Comparison of ENCODE assay signal across 22 cellular contexts in the genomic region with DNA sequence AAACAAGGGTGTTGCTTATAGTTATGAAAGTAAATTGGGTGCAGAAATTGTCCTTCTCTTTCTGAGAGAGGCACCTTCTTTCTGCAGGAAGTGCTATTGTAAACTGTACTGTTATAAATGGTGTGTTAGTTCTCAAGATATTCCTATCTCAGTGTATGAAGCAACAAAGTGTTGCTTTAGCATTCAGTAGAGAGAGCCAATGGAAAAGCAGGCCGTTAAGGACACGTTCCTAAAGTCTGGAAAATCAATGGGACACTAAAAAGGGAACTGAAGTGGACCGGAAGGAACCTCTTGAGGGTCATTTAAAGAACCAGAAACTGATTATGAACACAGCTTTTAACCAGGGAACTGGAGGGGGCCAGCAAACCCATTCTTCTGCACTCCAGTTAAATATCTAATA.
DNase-seq lines count a peak whose midpoint lies in the region; ATAC-seq and TF ChIP-seq lines count a peak whose summit lies in the region.
"Had no signal": no experiment of that assay in that cellular context is flagged by ENCODE, and none has a peak within 500 bp of the region (broad histone marks: within the 10 kb centered on the region; RNA-seq: fewer than 3 reads in every experiment).

No MANE protein-coding gene starts in this region.

- H3K14ac ChIP-seq in mesenchymal stem cell (ENCODE audit: low read length in 2 of 2), result no peak overlapping the region

- no peaks in the 10 kb centered on the region for H4K20me1 ChIP-seq in smooth muscle cell (ENCODE audit: low read depth)
- H4K20me1 ChIP-seq: BLaER1 treated with 17β-estradiol and CSF1 and Interleukin-3, amounts not matched to agents 10 nM and 100 nM had no signal

- ATAC-seq in right cardiac atrium (peak; percentile 49 to 64), Right ventricle myocardium superior (ENCODE audit: poor library complexity) (no peak), GM19452 (IDR thresholded peaks at IDR 0.05; ENCODE audit: unreplicated experiment) (no peak)
- ATAC-seq: CD8-positive, alpha-beta T cell; Right ventricle myocardium inferior had no signal

- H3K4me1 ChIP-seq in right cardiac atrium (ENCODE audit: control insufficient read depth, insufficient read depth, low read length) (peaks cover 2% of the 10 kb centered on the region), mesenchymal stem cell (ENCODE audit: control insufficient read depth, insufficient read depth, low read depth, low read length) (peaks cover 2% of the 10 kb centered on the region), smooth muscle cell (ENCODE audit: low read depth) (peaks cover 18% of the 10 kb centered on the region)
- H3K4me1 ChIP-seq: BLaER1 treated with 17β-estradiol and CSF1 and Interleukin-3, amounts not matched to agents 10 nM and 100 nM; HAP-1; Peyer's patch had no signal

- no peak overlapping the region for H2BK120ac ChIP-seq in mesenchymal stem cell (ENCODE audit: low read depth, low read length)

- H2AFZ ChIP-seq in mesenchymal stem cell (ENCODE audit: low read depth, low read length) (no peak overlapping the region), smooth muscle cell (ENCODE audit: low read depth) (peak overlapping the region; percentile 69)
- H2AFZ ChIP-seq: GM23248 had no signal

- intact Hi-C loops in right cardiac atrium (cut with DNase I), result no loop called here
- intact Hi-C loops in Right ventricle myocardium superior (cut with DNase I), result no loop called here

- no peak overlapping the region for H2BK5ac ChIP-seq in mesenchymal stem cell (ENCODE audit: low read depth, low read length, poor library complexity, severe bottlenecking)

- H3K9ac ChIP-seq in mesenchymal stem cell (ENCODE audit: low read length), result no peak overlapping the region
- no peak overlapping the region for H3K9ac ChIP-seq in smooth muscle cell (ENCODE audit: low read depth)
- H3K9ac ChIP-seq: BLaER1 treated with 17β-estradiol and CSF1 and Interleukin-3, amounts not matched to agents 10 nM and 100 nM; GM23248 had no signal

- H3K9me3 ChIP-seq in right cardiac atrium (ENCODE audit: control insufficient read depth, low read length) (no peaks in the 10 kb centered on the region), mesenchymal stem cell (ENCODE audit: control insufficient read depth, low read length) (no peaks in the 10 kb centered on the region), smooth muscle cell (replicated peaks; ENCODE audit: low read depth) (no peaks in the 10 kb centered on the region)
- H3K9me3 ChIP-seq: BLaER1 treated with 17β-estradiol and CSF1 and Interleukin-3, amounts not matched to agents 10 nM and 100 nM; HAP-1; Peyer's patch had no signal

- H3K4ac ChIP-seq in mesenchymal stem cell (ENCODE audit: low read depth in 1 of 2, low read length in 2 of 2), result no peak overlapping the region

- WGBS in right cardiac atrium, result 35% methylated on average over 3 of the region's 3 CpGs
- WGBS in mesenchymal stem cell, result 27% methylated on average over 3 of the region's 3 CpGs
- WGBS in smooth muscle cell (ENCODE audit: low lambda C conversion rate), result 62% methylated on average over 3 of the region's 3 CpGs

- H3K27ac ChIP-seq in right cardiac atrium (ENCODE audit: low read length) (no peak overlapping the region), brain microvascular endothelial cell (peak overlapping the region; percentile 83), mesenchymal stem cell (ENCODE audit: low read length, poor library complexity, severe bottlenecking) (no peak overlapping the region), smooth muscle cell (ENCODE audit: low read depth) (no peak overlapping the region)
- H3K27ac ChIP-seq: BLaER1 treated with 17β-estradiol and CSF1 and Interleukin-3, amounts not matched to agents 10 nM and 100 nM; GM23248; Peyer's patch; SK-N-MC had no signal

- no peak overlapping the region for H2BK12ac ChIP-seq in mesenchymal stem cell (ENCODE audit: low read length in 2 of 2)

- H3K79me1 ChIP-seq in mesenchymal stem cell (replicated peaks; ENCODE audit: low read length, poor library complexity, severe bottlenecking), result peaks cover 4% of the 10 kb centered on the region

- DNase-seq in right cardiac atrium (no peak), Right ventricle myocardium superior (no peak), brain microvascular endothelial cell (no peak), mesenchymal stem cell (peak; percentile 65), smooth muscle cell (lab: John Stamatoyannopoulos, UW; ENCODE audit: unreplicated experiment) (no peak), NCI-H446 (lab: John Stamatoyannopoulos, UW) (no peak), anterior cingulate cortex (lab: John Stamatoyannopoulos, UW) (no peak)
- DNase-seq: CD8-positive, alpha-beta T cell; GM23248; KBM-7; NCI-H1105; NCI-H187; NCI-H2107; NCI-H345; NK-92 treated with Interleukin-12 subunit alpha and Interleukin-12 subunit beta, amount 100 ng/mL, for 24 hours; Peyer's patch; T-helper 1 cell had no signal

- no peak overlapping the region for H3K4me2 ChIP-seq in mesenchymal stem cell (ENCODE audit: low read length, poor library complexity, severe bottlenecking)
- no peak overlapping the region for H3K4me2 ChIP-seq in smooth muscle cell
- H3K4me2 ChIP-seq: BLaER1 treated with 17β-estradiol and CSF1 and Interleukin-3, amounts not matched to agents 10 nM and 100 nM had no signal

- peaks cover 4% of the 10 kb centered on the region for H3F3A ChIP-seq in smooth muscle cell (ENCODE audit: low read depth)

- TF ChIP-seq CTCF in brain microvascular endothelial cell (IDR thresholded peaks at IDR 0.05; ENCODE audit: low read depth, low read length, missing control alignments), result no peak
- no peak for TF ChIP-seq CTCF in smooth muscle cell (IDR thresholded peaks at IDR 0.05; ENCODE audit: borderline replicate concordance, insufficient read depth, poor library complexity, severe bottlenecking)

- no peak overlapping the region for H4K8ac ChIP-seq in mesenchymal stem cell (ENCODE audit: low read length)

- H3K4me3 ChIP-seq in right cardiac atrium (ENCODE audit: low read length) (no peak overlapping the region), brain microvascular endothelial cell (ENCODE audit: low read depth, low read length) (no peak overlapping the region), mesenchymal stem cell (ENCODE audit: insufficient read depth in 1 of 2, low read depth in 1 of 2, low read length in 2 of 2) (no peak overlapping the region), smooth muscle cell (no peak overlapping the region)
- H3K4me3 ChIP-seq: BLaER1 treated with 17β-estradiol and CSF1 and Interleukin-3, amounts not matched to agents 10 nM and 100 nM; GM23248; HAP-1; Peyer's patch; SK-N-MC had no signal

- in situ Hi-C loops in brain microvascular endothelial cell (cut with HindIII; ENCODE audit: low pct_ligation_motif_present, low sequenced_read_pairs), result no loop called here

- H3K23ac ChIP-seq in mesenchymal stem cell (ENCODE audit: low read length in 2 of 2), result no peak overlapping the region

- H3K36me3 ChIP-seq in brain microvascular endothelial cell (replicated peaks), result no peaks in the 10 kb centered on the region
- no peaks in the 10 kb centered on the region for H3K36me3 ChIP-seq in mesenchymal stem cell (ENCODE audit: control insufficient read depth in 1 of 2, insufficient read depth in 2 of 2, low read depth in 1 of 2, low read length in 2 of 2)
- H3K36me3 ChIP-seq in smooth muscle cell (ENCODE audit: low read depth), result no peaks in the 10 kb centered on the region
- H3K36me3 ChIP-seq: BLaER1 treated with 17β-estradiol and CSF1 and Interleukin-3, amounts not matched to agents 10 nM and 100 nM; HAP-1; Peyer's patch had no signal

- H3K18ac ChIP-seq in mesenchymal stem cell (ENCODE audit: low read depth in 1 of 2, low read length in 2 of 2), result peak overlapping the region in 1 of 2 experiments; percentile 38

- H4K91ac ChIP-seq in mesenchymal stem cell (ENCODE audit: low read length), result no peak overlapping the region

- H2AK5ac ChIP-seq in mesenchymal stem cell (ENCODE audit: low read length, severe bottlenecking), result no peak overlapping the region

- H3K79me2 ChIP-seq in smooth muscle cell (ENCODE audit: low read depth), result no peaks in the 10 kb centered on the region

- no peak overlapping the region for H2BK15ac ChIP-seq in mesenchymal stem cell (ENCODE audit: low read depth, poor library complexity, severe bottlenecking)

- H3K27me3 ChIP-seq in right cardiac atrium (ENCODE audit: control insufficient read depth, insufficient read depth) (no peaks in the 10 kb centered on the region), brain microvascular endothelial cell (replicated peaks) (no peaks in the 10 kb centered on the region), mesenchymal stem cell (ENCODE audit: control insufficient read depth in 1 of 2, insufficient read depth in 1 of 2, low read length in 2 of 2) (no peaks in the 10 kb centered on the region), smooth muscle cell (ENCODE audit: low read depth) (no peaks in the 10 kb centered on the region)
- H3K27me3 ChIP-seq: BLaER1 treated with 17β-estradiol and CSF1 and Interleukin-3, amounts not matched to agents 10 nM and 100 nM; Peyer's patch had no signal

Comparison
In these comparisons a context has a peak if more than half of its experiments do, and no peak if none do; other contexts are left out.
1. ATAC-seq: peak in right cardiac atrium (2 of 2); none in Right ventricle myocardium superior (single experiment) and GM19452 (single experiment).